In genomic region chr16:57624044-57624688, GRCh38 we compare ENCODE assay signal across 1 cellular context.
TF ChIP-seq lines count a peak whose summit lies in the region.

No MANE protein-coding gene starts in this region.

TF ChIP-seq in HepG2, 621 proteins besides CTCF, POLR2A, EP300 and RAD21 (continued from another document and continues in another):
- TF ChIP-seq ZNF646 (CRISPR knock-in tag; IDR thresholded peaks at IDR 0.05), result no peak
- no peak for TF ChIP-seq RFX1 (IDR thresholded peaks at IDR 0.05)
- no peak for TF ChIP-seq RARG (CRISPR knock-in tag; IDR thresholded peaks at IDR 0.05; ENCODE audit: low read depth)
- TF ChIP-seq ZNF225 (CRISPR knock-in tag; IDR thresholded peaks at IDR 0.05), result no peak
- no peak for TF ChIP-seq GATAD1 (CRISPR knock-in tag; IDR thresholded peaks at IDR 0.05)
- no peak for TF ChIP-seq ARID2 (CRISPR knock-in tag; IDR thresholded peaks at IDR 0.05; ENCODE audit: borderline replicate concordance)
- 0 out of 2 replicates have a peak, but pooled peaks have one; percentile 4 for TF ChIP-seq EHMT2 (IDR thresholded peaks at IDR 0.05; ENCODE audit: borderline replicate concordance, low read depth, low read length)
- no peak for TF ChIP-seq CERS6 (CRISPR knock-in tag; IDR thresholded peaks at IDR 0.05)
- TF ChIP-seq SRF (IDR thresholded peaks at IDR 0.05; ENCODE audit: low read depth, low read length), result no peak
- no peak for TF ChIP-seq ZNF563 (CRISPR knock-in tag; IDR thresholded peaks at IDR 0.05)
- no peak for TF ChIP-seq ZBTB7A (CRISPR knock-in tag; IDR thresholded peaks at IDR 0.05)
- no peak for TF ChIP-seq ZMAT5 (CRISPR knock-in tag; IDR thresholded peaks at IDR 0.05; ENCODE audit: borderline replicate concordance, low read depth)
- 0 out of 2 replicates have a peak, but pooled peaks have one; percentile 6 for TF ChIP-seq KLF6 (CRISPR knock-in tag; IDR thresholded peaks at IDR 0.05)
- TF ChIP-seq SSRP1 (CRISPR knock-in tag; IDR thresholded peaks at IDR 0.05), result no peak; the same call in 1 of the 2 replicates
- no peak for TF ChIP-seq SAFB2 (CRISPR knock-in tag; IDR thresholded peaks at IDR 0.05; ENCODE audit: borderline replicate concordance, low read depth)
- no peak for TF ChIP-seq ZNF558 (CRISPR knock-in tag; IDR thresholded peaks at IDR 0.05; ENCODE audit: borderline replicate concordance)
- TF ChIP-seq ZSCAN9 (CRISPR knock-in tag; IDR thresholded peaks at IDR 0.05; ENCODE audit: borderline replicate concordance), result 0 out of 2 replicates have a peak, but pooled peaks have one; percentile 28
- peak; percentile 77; the same call in 1 of the 2 replicates for TF ChIP-seq ZSCAN20 (CRISPR knock-in tag; IDR thresholded peaks at IDR 0.05; ENCODE audit: borderline replicate concordance)
- no peak for TF ChIP-seq GABPB1 (CRISPR knock-in tag; IDR thresholded peaks at IDR 0.05)
- TF ChIP-seq TAF15 (IDR thresholded peaks at IDR 0.05; ENCODE audit: low read depth, low read length, poor library complexity, severe bottlenecking), result no peak
- no peak for TF ChIP-seq PCBP1 (IDR thresholded peaks at IDR 0.05; ENCODE audit: borderline replicate concordance, low read depth, low read length)
- no peak for TF ChIP-seq RBFOX2 (IDR thresholded peaks at IDR 0.05; ENCODE audit: low read depth, low read length)
- no peak for TF ChIP-seq ZNF496 (CRISPR knock-in tag; IDR thresholded peaks at IDR 0.05; ENCODE audit: insufficient replicate concordance)
- TF ChIP-seq PITX1 (CRISPR knock-in tag; IDR thresholded peaks at IDR 0.05), result no peak
- TF ChIP-seq ZBTB1 (CRISPR knock-in tag; IDR thresholded peaks at IDR 0.05; ENCODE audit: borderline replicate concordance), result no peak
- no peak for TF ChIP-seq ZUFSP (CRISPR knock-in tag; IDR thresholded peaks at IDR 0.05; ENCODE audit: borderline replicate concordance)
- TF ChIP-seq ZNF44 (CRISPR knock-in tag; IDR thresholded peaks at IDR 0.05), result no peak
- TF ChIP-seq ZNF34 (CRISPR knock-in tag; IDR thresholded peaks at IDR 0.05; ENCODE audit: borderline replicate concordance), result no peak
- TF ChIP-seq DNMT1 (CRISPR knock-in tag; IDR thresholded peaks at IDR 0.05), result no peak
- no peak for TF ChIP-seq ZZZ3 (CRISPR knock-in tag; IDR thresholded peaks at IDR 0.05; ENCODE audit: borderline replicate concordance)
- no peak for TF ChIP-seq TGIF2 (CRISPR knock-in tag; IDR thresholded peaks at IDR 0.05)
- no peak for TF ChIP-seq ZBTB10 (CRISPR knock-in tag; IDR thresholded peaks at IDR 0.05; ENCODE audit: borderline replicate concordance)
- TF ChIP-seq XBP1 (CRISPR knock-in tag; IDR thresholded peaks at IDR 0.05), result no peak
- no peak for TF ChIP-seq MAF1 (CRISPR knock-in tag; IDR thresholded peaks at IDR 0.05; ENCODE audit: borderline replicate concordance)
- TF ChIP-seq ZMYM2 (CRISPR knock-in tag; IDR thresholded peaks at IDR 0.05), result peak; percentile 10; the same call in 1 of the 2 replicates
- no peak for TF ChIP-seq ZNF770 (CRISPR knock-in tag; IDR thresholded peaks at IDR 0.05)
- TF ChIP-seq IKZF4 (CRISPR knock-in tag; IDR thresholded peaks at IDR 0.05; ENCODE audit: borderline replicate concordance, low read depth, not compliant biosample characterization), result no peak
- TF ChIP-seq ZNF557 (CRISPR knock-in tag; IDR thresholded peaks at IDR 0.05), result no peak
- no peak for TF ChIP-seq SKI (IDR thresholded peaks at IDR 0.05; ENCODE audit: partially characterized antibody)
- TF ChIP-seq PRDM10 (CRISPR knock-in tag; IDR thresholded peaks at IDR 0.05; ENCODE audit: low read depth), result no peak
- no peak for TF ChIP-seq ZBTB49 (CRISPR knock-in tag; IDR thresholded peaks at IDR 0.05; ENCODE audit: borderline replicate concordance)
